Comparison of ENCODE assay signal across 21 cellular contexts in genomic region chr11:77397631-77398030, GRCh38.
"Had no signal": no experiment of that assay in that cellular context is flagged by ENCODE, and none has a peak within 500 bp of the region (broad histone marks: within the 10 kb centered on the region; RNA-seq: fewer than 3 reads in every experiment).

No MANE protein-coding gene starts in this region.

- H3K27ac ChIP-seq: colonic mucosa, hepatocyte, left ventricle myocardium inferior, tibial artery, upper lobe of right lung, vagina had no signal

- DNase-seq: colonic mucosa; dermis blood vessel endothelial cell; effector CD4-positive, alpha-beta T cell; endodermal cell; foreskin melanocyte; head of caudate nucleus; left ventricle myocardium inferior; mesenchymal stem cell; midbrain; naive B cell; right cardiac atrium; stimulated activated CD4-positive, alpha-beta T cell treated with anti-CD3 and anti-CD28 coated beads, Interleukin-4, amount 100 ng/mL, for 1 hour; stimulated activated CD8-positive, alpha-beta memory T cell treated with anti-CD3 and anti-CD28 coated beads, Interleukin-4, amount 100 ng/mL, for 48 hours; tibial artery; upper lobe of right lung had no signal

- ATAC-seq: right cardiac atrium; stimulated activated effector memory CD8-positive, alpha-beta T cell treated with anti-CD3 and anti-CD28 coated beads, Interleukin-12 subunit alpha, Interleukin-12 subunit beta, amount 100 ng/mL, for 72 hours; upper lobe of right lung had no signal

- H3K36me3 ChIP-seq: colonic mucosa, left ventricle myocardium inferior, tibial artery, upper lobe of right lung, vagina had no signal

- H3K4me3 ChIP-seq: colonic mucosa, hepatocyte, left ventricle myocardium inferior, lung, tibial artery, upper lobe of right lung, vagina had no signal

- H3K27me3 ChIP-seq: colonic mucosa, hepatocyte, tibial artery, upper lobe of right lung, vagina had no signal

- H3K9me3 ChIP-seq: colonic mucosa, left ventricle myocardium inferior, tibial artery, upper lobe of right lung, vagina had no signal

- FAIRE-seq: endothelial cell of umbilical vein, islet of Langerhans had no signal
